19 cellular contexts compared by ENCODE assay signal in genomic region chr2:217431577-217432269, GRCh38.
DNase-seq lines count a peak whose midpoint lies in the region; ATAC-seq and TF ChIP-seq lines count a peak whose summit lies in the region.
"Had no signal": no experiment of that assay in that cellular context is flagged by ENCODE, and none has a peak within 500 bp of the region (broad histone marks: within the 10 kb centered on the region; RNA-seq: fewer than 3 reads in every experiment).

No MANE protein-coding gene starts in this region.

- POLR2A ChIA-PET in IMR-90 (lab: Charles Lee; ENCODE audit: unreplicated experiment), result no interaction called here
- POLR2A ChIA-PET in SK-N-SH (lab: Yijun Ruan, JAX), result no interaction called here

- TF ChIP-seq CTCF in IMR-90 (conservative IDR thresholded peaks at IDR 0.05; ENCODE audit: low read depth, low read length) (no peak), SK-N-SH (IDR thresholded peaks at IDR 0.05) (no peak), gastroesophageal sphincter (IDR thresholded peaks at IDR 0.05) (no peak)

- H3K9me2 ChIP-seq in SK-N-SH, result no peaks in the 10 kb centered on the region

- no peaks in the 10 kb centered on the region for H3F3A ChIP-seq in SK-N-SH (replicated peaks; ENCODE audit: insufficient read depth)

- H2BK12ac ChIP-seq in trophoblast cell (ENCODE audit: low read length), result peak overlapping the region; percentile 43

- peak overlapping the region; percentile 98 for H3K4ac ChIP-seq in IMR-90 (ENCODE audit: low read depth, low read length)
- peak overlapping the region; percentile 68 for H3K4ac ChIP-seq in trophoblast cell (ENCODE audit: low read depth, low read length)

- no CpG with 5 or more reads among the region's 7 CpGs for WGBS in IMR-90 (ENCODE audit: extremely low coverage in 2 of 2, insufficient read length in 1 of 2), 2 experiments
- 61% methylated on average over 6 of the region's 7 CpGs for WGBS in SK-N-SH (ENCODE audit: low lambda C conversion rate)
- 34 to 40% methylated on average over 4 to 6 of the region's 7 CpGs for WGBS in gastroesophageal sphincter (ENCODE audit: low coverage in 1 of 2), 2 donors
- no CpG with 5 or more reads among the region's 7 CpGs for WGBS in trophoblast cell (ENCODE audit: extremely low coverage, insufficient coverage, insufficient read length)

- peaks cover 40% of the 10 kb centered on the region for H3K4me1 ChIP-seq in IMR-90 (ENCODE audit: control insufficient read depth, insufficient read depth, low read length)
- H3K4me1 ChIP-seq in SK-N-SH (ENCODE audit: control insufficient read depth in 1 of 2, insufficient read depth in 2 of 2, low read depth in 1 of 2, low read length in 1 of 2), result peaks cover 6 to 41% of the 10 kb centered on the region in 2 experiments; a peak in 3 of 4 replicates
- H3K4me1 ChIP-seq in gastroesophageal sphincter, result peaks cover 26 to 88% (median 38%) of the 10 kb centered on the region in 3 donors
- H3K4me1 ChIP-seq in trophoblast cell (ENCODE audit: control insufficient read depth in 1 of 2, insufficient read depth in 2 of 2, low read length in 2 of 2), result peaks cover 14 to 29% of the 10 kb centered on the region in 2 experiments

- intact Hi-C loops in IMR-90 (cut with micrococcal nuclease), result no loop called here

- H2AK9ac ChIP-seq in IMR-90 (replicated peaks; ENCODE audit: low read depth, low read length, poor library complexity), result peak overlapping the region; percentile 92

- H3K27me3 ChIP-seq in IMR-90 (ENCODE audit: control insufficient read depth, insufficient read depth, low read length) (no peaks in the 10 kb centered on the region), SK-N-SH (ENCODE audit: insufficient read depth) (no peaks in the 10 kb centered on the region), gastroesophageal sphincter (no peaks in the 10 kb centered on the region), trophoblast cell (ENCODE audit: insufficient read depth, low read length) (no peaks in the 10 kb centered on the region)
- H3K27me3 ChIP-seq: upper lobe of right lung had no signal

- no peaks in the 10 kb centered on the region for H3K79me2 ChIP-seq in SK-N-SH (ENCODE audit: insufficient read depth)
- H3K79me2 ChIP-seq in trophoblast cell (ENCODE audit: control insufficient read depth, insufficient read depth, low read length, poor library complexity), result peaks cover 2% of the 10 kb centered on the region

- H4K91ac ChIP-seq in IMR-90 (ENCODE audit: insufficient read depth, low read depth, low read length) (peak overlapping the region; percentile 98), trophoblast cell (ENCODE audit: low read depth, low read length) (peak overlapping the region; percentile 86)

- H2BK5ac ChIP-seq in IMR-90 (ENCODE audit: low read depth, low read length, poor library complexity, severe bottlenecking), result peak overlapping the region; percentile 59
- peak overlapping the region; percentile 67 for H2BK5ac ChIP-seq in trophoblast cell (ENCODE audit: low read depth, low read length, poor library complexity)

- H3K56ac ChIP-seq in IMR-90 (ENCODE audit: extremely low read depth, insufficient read depth, low read length), result no peak overlapping the region

- H4K20me1 ChIP-seq in IMR-90 (ENCODE audit: insufficient read depth, low read length), result no peaks in the 10 kb centered on the region
- no peaks in the 10 kb centered on the region for H4K20me1 ChIP-seq in SK-N-SH (ENCODE audit: insufficient read depth)

- peak overlapping the region; percentile 98 for H2BK120ac ChIP-seq in IMR-90 (ENCODE audit: low read depth, low read length)
- peak overlapping the region; percentile 12 for H2BK120ac ChIP-seq in trophoblast cell (ENCODE audit: insufficient read depth, low read length, poor library complexity)

- H3K9me1 ChIP-seq in IMR-90 (ENCODE audit: insufficient read depth, low read length), result peaks cover 16% of the 10 kb centered on the region; the same call in 1 of the 2 replicates

- H3K18ac ChIP-seq in IMR-90 (ENCODE audit: low read depth, low read length), result peak overlapping the region; percentile 100
- H3K18ac ChIP-seq in trophoblast cell (ENCODE audit: low read length), result peak overlapping the region; percentile 61

- no peak for TF ChIP-seq POLR2A in IMR-90 (IDR thresholded peaks at IDR 0.05; ENCODE audit: low read depth, low read length)
- no peak for TF ChIP-seq POLR2A in gastroesophageal sphincter (IDR thresholded peaks at IDR 0.05)

- no peak overlapping the region for H4K12ac ChIP-seq in trophoblast cell (ENCODE audit: low read depth, low read length)

- no peak overlapping the region for H3K4me2 ChIP-seq in IMR-90 (ENCODE audit: low read depth, low read length)
- H3K4me2 ChIP-seq in SK-N-SH, result no peak overlapping the region
- H3K4me2 ChIP-seq in trophoblast cell (ENCODE audit: low read length), result no peak overlapping the region

- H4K8ac ChIP-seq in IMR-90 (ENCODE audit: low read depth in 2 of 2, low read length in 2 of 2) (peak overlapping the region; percentile 89 to 92), trophoblast cell (ENCODE audit: low read depth, low read length) (peak overlapping the region; percentile 31)

- H2AFZ ChIP-seq in IMR-90 (replicated peaks; ENCODE audit: low read length, poor library complexity), result peak overlapping the region; percentile 68
- H2AFZ ChIP-seq in SK-N-SH (ENCODE audit: low read depth), result 0 out of 2 replicates have a peak overlapping the region, but pooled peaks have one; percentile 23
- peak overlapping the region; percentile 23 for H2AFZ ChIP-seq in trophoblast cell (ENCODE audit: insufficient read depth, low read length, poor library complexity)

- TF ChIP-seq RAD21 in IMR-90 (IDR thresholded peaks at IDR 0.05; ENCODE audit: low read length) (no peak), SK-N-SH (IDR thresholded peaks at IDR 0.05; ENCODE audit: low read length) (no peak)

- H3K14ac ChIP-seq in IMR-90 (replicated peaks; ENCODE audit: low read depth, low read length) (peak overlapping the region; percentile 86), trophoblast cell (ENCODE audit: low read length) (peak overlapping the region; percentile 78)

- H3K79me1 ChIP-seq in IMR-90 (ENCODE audit: low read depth in 1 of 2, low read length in 2 of 2) (no peaks in the 10 kb centered on the region), trophoblast cell (ENCODE audit: low read length) (peaks cover 19% of the 10 kb centered on the region)

- H2BK20ac ChIP-seq in IMR-90 (ENCODE audit: low read depth, low read length), result peak overlapping the region; percentile 95

- no peak for ATAC-seq in IMR-90 (ENCODE audit: low read depth)
- ATAC-seq in gastroesophageal sphincter, result no peak
- ATAC-seq in HG03439 (IDR thresholded peaks at IDR 0.05; ENCODE audit: unreplicated experiment), result no peak
- ATAC-seq in GM18907 (IDR thresholded peaks at IDR 0.05; ENCODE audit: unreplicated experiment), result no peak
- ATAC-seq: upper lobe of right lung had no signal

- H2BK15ac ChIP-seq in IMR-90 (ENCODE audit: low read depth, low read length), result peak overlapping the region; percentile 83

- peak overlapping the region; percentile 55 for H3K23ac ChIP-seq in IMR-90 (ENCODE audit: low read depth, low read length)
- H3K23ac ChIP-seq in trophoblast cell (ENCODE audit: low read length), result no peak overlapping the region

- no TSS peak for BruUV-seq in IMR-90 (replicated peaks; lab: Mats Ljungman, UMichigan)

- no peaks in the 10 kb centered on the region for H3K36me3 ChIP-seq in IMR-90 (ENCODE audit: control insufficient read depth, insufficient read depth, low read length)
- no peaks in the 10 kb centered on the region for H3K36me3 ChIP-seq in SK-N-SH (replicated peaks in 1 of 2; ENCODE audit: control insufficient read depth in 1 of 2, insufficient read depth in 2 of 2, low read length in 1 of 2)
- H3K36me3 ChIP-seq in gastroesophageal sphincter, result no peaks in the 10 kb centered on the region
- H3K36me3 ChIP-seq in trophoblast cell (ENCODE audit: control insufficient read depth in 1 of 2, insufficient read depth in 2 of 2, low read length in 2 of 2), result no peaks in the 10 kb centered on the region
- H3K36me3 ChIP-seq: upper lobe of right lung had no signal

- TF ChIP-seq EP300 in SK-N-SH (IDR thresholded peaks at IDR 0.05; ENCODE audit: borderline replicate concordance in 1 of 2, low read depth in 1 of 2, low read length in 1 of 2) (no peak), gastroesophageal sphincter (IDR thresholded peaks at IDR 0.05) (no peak)

- H3K4me3 ChIP-seq in IMR-90 (ENCODE audit: insufficient read depth, low read depth, low read length), result no peak overlapping the region
- H3K4me3 ChIP-seq in SK-N-SH (ENCODE audit: low read depth in 2 of 2, low read length in 1 of 2), result no peak overlapping the region
- no peak overlapping the region for H3K4me3 ChIP-seq in gastroesophageal sphincter
- no peak overlapping the region for H3K4me3 ChIP-seq in trophoblast cell (ENCODE audit: low read depth, low read length)
- H3K4me3 ChIP-seq: upper lobe of right lung had no signal

- H2AK5ac ChIP-seq in IMR-90 (ENCODE audit: low read depth, low read length), result peak overlapping the region; percentile 98
- peak overlapping the region; percentile 76 for H2AK5ac ChIP-seq in trophoblast cell (ENCODE audit: low read length)

- dilution Hi-C loops in IMR-90 (cut with HindIII; ENCODE audit: low sequenced_read_pairs, unreplicated experiment), result no loop called here

- DNase-seq in IMR-90 (no peak), SK-N-SH (no peak), trophoblast cell (no peak), mucosa of gallbladder (ENCODE audit: low spot score) (no peak), NCI-H446 (lab: John Stamatoyannopoulos, UW) (no peak)
- DNase-seq: activated CD8-positive, alpha-beta memory T cell treated with anti-CD3 and anti-CD28 coated beads for 24 hours; activated effector memory CD4-positive, alpha-beta T cell treated with Interleukin-2 at 50 U/mL for 16 hours; C1 segment of cervical spinal cord; DMS153; MM.1S; NCI-H2029 treated with DMSO at 0.1 percent for 48 hours; occipital lobe; small intestine; SW 1271; upper lobe of right lung had no signal

- in situ Hi-C loops in IMR-90 (cut with MboI; ENCODE audit: low sequenced_read_pairs), result no loop called here

- H3K9me3 ChIP-seq in IMR-90 (ENCODE audit: control insufficient read depth, insufficient read depth, low read length) (no peaks in the 10 kb centered on the region), SK-N-SH (no peaks in the 10 kb centered on the region), gastroesophageal sphincter (no peaks in the 10 kb centered on the region), trophoblast cell (ENCODE audit: insufficient read depth, low read depth, low read length) (no peaks in the 10 kb centered on the region)
- H3K9me3 ChIP-seq: upper lobe of right lung had no signal

- H4K5ac ChIP-seq in IMR-90 (ENCODE audit: low read depth, low read length), result peak overlapping the region; percentile 100

- CTCF ChIA-PET in IMR-90 (lab: Yijun Ruan, JAX) (no interaction called here), SK-N-SH (lab: Yijun Ruan, JAX) (interaction anchor here (0.6 to 1.2 kb wide), 2 partner anchors 10 to 79 kb away, joined by 3 to 4 read pairs; no protein-coding TSS in a partner anchor)

- no peak overlapping the region; the same call in 1 of the 2 replicates for H3K9ac ChIP-seq in IMR-90 (ENCODE audit: low read depth, low read length)
- H3K9ac ChIP-seq in SK-N-SH, result no peak overlapping the region
- no peak overlapping the region for H3K9ac ChIP-seq in trophoblast cell (ENCODE audit: low read length)

- H3K27ac ChIP-seq in IMR-90 (ENCODE audit: insufficient read depth, low read length), result peak overlapping the region; percentile 76
- H3K27ac ChIP-seq in SK-N-SH (ENCODE audit: low read depth in 2 of 2, low read length in 1 of 2), result no peak overlapping the region; a peak in 1 of 4 replicates
- H3K27ac ChIP-seq in gastroesophageal sphincter, result peak overlapping the region in 3 of 4 donors; percentile 76 to 82 (median 79)
- no peak overlapping the region for H3K27ac ChIP-seq in trophoblast cell (ENCODE audit: low read depth, low read length)
- H3K27ac ChIP-seq: upper lobe of right lung, VCaP had no signal

Comparison
In these comparisons a context has a peak if more than half of its experiments do, and no peak if none do; other contexts are left out.
1. H3K27ac ChIP-seq: peak in IMR-90 (single experiment) and gastroesophageal sphincter (3 of 4); none in SK-N-SH (0 of 2) and trophoblast cell (single experiment).
2. Peak in every context shown above with its lines, with median percentiles within 50 percentile points of each other: H2AFZ ChIP-seq.